7 cellular contexts compared by ENCODE assay signal in the genomic region with DNA sequence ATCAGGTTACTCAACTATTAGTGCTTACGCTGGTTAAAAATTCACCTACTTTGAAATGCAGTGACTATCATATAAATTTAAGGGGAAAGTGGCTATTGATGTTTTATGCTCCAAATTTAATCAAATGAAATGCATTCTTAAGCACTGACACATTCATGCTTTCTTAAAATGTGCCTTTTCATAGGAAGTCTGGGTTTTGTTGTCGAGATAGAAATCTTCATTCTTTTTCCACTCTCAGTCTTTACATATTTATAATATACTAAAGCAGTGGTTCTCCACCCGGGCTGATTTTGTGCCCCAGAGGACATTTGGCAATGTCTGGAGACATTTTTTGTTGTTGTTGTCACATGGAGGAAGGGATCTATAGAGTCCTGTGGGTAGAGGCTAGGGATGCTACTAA.
"Had no signal": no experiment of that assay in that cellular context is flagged by ENCODE, and none has a peak within 500 bp of the region (broad histone marks: within the 10 kb centered on the region; RNA-seq: fewer than 3 reads in every experiment).

No MANE protein-coding gene starts in this region.

- H3K9ac ChIP-seq: GM23248 had no signal

- H3K9me3 ChIP-seq: HAP-1 had no signal

- H3K27ac ChIP-seq: GM23248 had no signal

- H3K4me1 ChIP-seq: HAP-1 had no signal

- DNase-seq: GM23248, GOT3, H7, HFFc6, KBM-7 had no signal

- H3K4me3 ChIP-seq: GM23248, HAP-1 had no signal

- H2AFZ ChIP-seq: GM23248 had no signal

- ATAC-seq: HCT116 had no signal

- H3K36me3 ChIP-seq: HAP-1 had no signal
